Comparison of ENCODE assay signal across 10 cellular contexts in genomic region chr18:2083691-2084090, GRCh38.
DNase-seq lines count a peak whose midpoint lies in the region; ATAC-seq and TF ChIP-seq lines count a peak whose summit lies in the region.
"Had no signal": no experiment of that assay in that cellular context is flagged by ENCODE, and none has a peak within 500 bp of the region (broad histone marks: within the 10 kb centered on the region; RNA-seq: fewer than 3 reads in every experiment).

No MANE protein-coding gene starts in this region.

- H3K9ac ChIP-seq in OCI-LY1 (ENCODE audit: low read length): no peak overlapping the region
- H3K9ac ChIP-seq in GM23248: no peak overlapping the region

- in situ Hi-C loops in Caki2 (cut with HindIII; ENCODE audit: low pct_unique_long_range_greater_than_20kb, low sequenced_read_pairs) (no loop called here), GM23248 (cut with MboI) (loop anchor here (25.0 kb wide), 1 partner anchor 1221 kb away; no protein-coding TSS in a partner anchor)

- no peaks in the 10 kb centered on the region for H3K4me1 ChIP-seq in OCI-LY1 (ENCODE audit: insufficient read depth, low read length, severe bottlenecking)
- H3K4me1 ChIP-seq in GM23248 (ENCODE audit: insufficient read depth): no peaks in the 10 kb centered on the region
- H3K4me1 ChIP-seq: psoas muscle had no signal

- H4K20me1 ChIP-seq in OCI-LY1 (ENCODE audit: insufficient read depth, low read length): no peaks in the 10 kb centered on the region
- no peaks in the 10 kb centered on the region for H4K20me1 ChIP-seq in GM23248 (ENCODE audit: insufficient read depth)

- no peak overlapping the region for H2AFZ ChIP-seq in OCI-LY1 (ENCODE audit: low read length)
- no peak overlapping the region for H2AFZ ChIP-seq in GM23248

- DNase-seq in Caki2 (ENCODE audit: low read depth) (peak; percentile 22), iPS DF 4.7 (ENCODE audit: extremely low read depth, low spot score) (peak; percentile 28), GM23248 (no peak), NCI-H1930 (lab: John Stamatoyannopoulos, UW) (no peak), Ammon's horn (ENCODE audit: low spot score) (no peak)
- DNase-seq: anterior cingulate cortex, psoas muscle had no signal

- H3K79me2 ChIP-seq in OCI-LY1 (ENCODE audit: insufficient read depth, low read length) (no peaks in the 10 kb centered on the region), GM23248 (ENCODE audit: insufficient read depth) (no peaks in the 10 kb centered on the region)

- no peaks in the 10 kb centered on the region for H3K9me2 ChIP-seq in OCI-LY1 (ENCODE audit: low read depth, low read length)
- H3K9me2 ChIP-seq in GM23248 (ENCODE audit: insufficient read depth): no peaks in the 10 kb centered on the region

- H3K4me2 ChIP-seq in OCI-LY1 (ENCODE audit: low read length) (no peak overlapping the region), GM23248 (ENCODE audit: unreplicated experiment) (no peak overlapping the region)

- WGBS in GM23248 (ENCODE audit: low coverage in 1 of 2, low lambda C conversion rate in 2 of 2, missing lambda C conversion rate in 2 of 2), 2 experiments: 3 to 8% methylated on average over 3 of the region's 3 CpGs

- ATAC-seq in GM19463 (IDR thresholded peaks at IDR 0.05; ENCODE audit: unreplicated experiment): peak; percentile 42
- no peak for ATAC-seq in HG03135 (IDR thresholded peaks at IDR 0.05; ENCODE audit: unreplicated experiment)
- ATAC-seq: psoas muscle had no signal

- peak; percentile 31; the same call in 1 of the 2 replicates for TF ChIP-seq CTCF in OCI-LY1 (IDR thresholded peaks at IDR 0.05; ENCODE audit: low read length)

- H3K4me3 ChIP-seq in OCI-LY1 (ENCODE audit: low read depth, low read length, poor library complexity, severe bottlenecking): no peak overlapping the region
- H3K4me3 ChIP-seq in GM23248: no peak overlapping the region
- H3K4me3 ChIP-seq: psoas muscle had no signal

- no peaks in the 10 kb centered on the region for H3K36me3 ChIP-seq in OCI-LY1 (ENCODE audit: insufficient read depth, low read length)
- H3K36me3 ChIP-seq in GM23248 (ENCODE audit: low read depth): no peaks in the 10 kb centered on the region

- no peaks in the 10 kb centered on the region for H3F3A ChIP-seq in OCI-LY1 (ENCODE audit: insufficient read depth, low read length)
- H3F3A ChIP-seq in GM23248 (ENCODE audit: insufficient read depth): no peaks in the 10 kb centered on the region

- H3K27me3 ChIP-seq in OCI-LY1 (ENCODE audit: insufficient read depth, low read length): no peaks in the 10 kb centered on the region
- no peaks in the 10 kb centered on the region for H3K27me3 ChIP-seq in GM23248 (replicated peaks; ENCODE audit: insufficient read depth)

- H3K27ac ChIP-seq in OCI-LY1 (ENCODE audit: low read depth, low read length, poor library complexity, severe bottlenecking): no peak overlapping the region
- H3K27ac ChIP-seq in GM23248: no peak overlapping the region
- H3K27ac ChIP-seq: psoas muscle had no signal

- H3K9me3 ChIP-seq in OCI-LY1 (ENCODE audit: low read length) (no peaks in the 10 kb centered on the region), GM23248 (ENCODE audit: low read depth) (no peaks in the 10 kb centered on the region)
- H3K9me3 ChIP-seq: psoas muscle had no signal

Comparison
In these comparisons a context has a peak if more than half of its experiments do, and no peak if none do; other contexts are left out.
1. DNase-seq: peak in Caki2 (single experiment) and iPS DF 4.7 (single experiment); none in GM23248 (single experiment), NCI-H1930 (0 of 2) and Ammon's horn (single experiment).